ENCODE assay signal across 9 cellular contexts in genomic region chr19:41307090-41307875, GRCh38. TPM values are rescaled to one million over a fixed set of nuclear protein-coding genes. Genes with fewer than 3 reads are reported as not detected.
DNase-seq lines count a peak whose midpoint lies in the region; ATAC-seq, FAIRE-seq and TF ChIP-seq lines count a peak whose summit lies in the region.
"Had no signal": no experiment of that assay in that cellular context is flagged by ENCODE, and none has a peak within 500 bp of the region (broad histone marks: within the 10 kb centered on the region; RNA-seq: fewer than 3 reads in every experiment).

No MANE protein-coding gene starts in this region.

- peaks cover 9% of the 10 kb centered on the region for H3K79me2 ChIP-seq in OCI-LY1 (ENCODE audit: insufficient read depth, low read length)

- no peaks in the 10 kb centered on the region for H3K27me3 Mint-ChIP-seq in CD4-positive, alpha-beta memory T cell
- H3K27me3 Mint-ChIP-seq in chondrocyte (ENCODE audit: low read depth) (no peaks in the 10 kb centered on the region), osteocyte (ENCODE audit: unreplicated experiment) (no peaks in the 10 kb centered on the region)

- peaks cover 53 to 98% (median 81%) of the 10 kb centered on the region in 4 donors for H3K4me1 Mint-ChIP-seq in CD4-positive, alpha-beta memory T cell
- H3K4me1 Mint-ChIP-seq in chondrocyte (ENCODE audit: low read depth) (peaks cover 31% of the 10 kb centered on the region), osteocyte (ENCODE audit: unreplicated experiment) (peaks cover 39% of the 10 kb centered on the region)

- H3K36me3 Mint-ChIP-seq in CD4-positive, alpha-beta memory T cell = peaks cover 37 to 75% of the 10 kb centered on the region in 2 donors
- H3K36me3 Mint-ChIP-seq in chondrocyte (ENCODE audit: low read depth) = peaks cover 25% of the 10 kb centered on the region
- peaks cover 29% of the 10 kb centered on the region for H3K36me3 Mint-ChIP-seq in osteocyte (ENCODE audit: unreplicated experiment)

- CTCF ChIA-PET in CD4-positive, alpha-beta memory T cell (lab: Charles Lee; ENCODE audit: partially characterized antibody) = interaction anchor here (0.8 to 12.4 kb wide), 16 partner anchors 11 to 332 kb away, joined by 3 to 165 read pairs (median 6); partner anchors contain the start of genes B9D2, HNRNPUL1 and TGFB1

- H3K27ac Mint-ChIP-seq in CD4-positive, alpha-beta memory T cell = peak overlapping the region; percentile 97 to 100 (median 99)
- H3K27ac Mint-ChIP-seq in chondrocyte (ENCODE audit: unreplicated experiment) = peak overlapping the region; percentile 94
- peak overlapping the region; percentile 100 for H3K27ac Mint-ChIP-seq in osteocyte (ENCODE audit: unreplicated experiment)

- H3K9me3 Mint-ChIP-seq in CD4-positive, alpha-beta memory T cell = peaks cover 0 to 12% (median 0%) of the 10 kb centered on the region in 8 donors
- no peaks in the 10 kb centered on the region for H3K9me3 Mint-ChIP-seq in chondrocyte (ENCODE audit: low read depth)
- H3K9me3 Mint-ChIP-seq in osteocyte (ENCODE audit: unreplicated experiment) = no peaks in the 10 kb centered on the region

- peaks cover 9% of the 10 kb centered on the region; the same call in 1 of the 2 replicates for H3F3A ChIP-seq in OCI-LY1 (ENCODE audit: insufficient read depth, low read length)

- no peak overlapping the region for H2AFZ ChIP-seq in OCI-LY1 (ENCODE audit: low read length)

- no peak for ATAC-seq in HG03159 (IDR thresholded peaks at IDR 0.05; ENCODE audit: unreplicated experiment)
- ATAC-seq in aorta (ENCODE audit: low FRiP score) = no peak

- 57 to 73% methylated on average over 8 of the region's 8 CpGs for WGBS in aorta, 2 donors

- H3K4me2 ChIP-seq in OCI-LY1 (ENCODE audit: low read length) = no peak overlapping the region

- H3K27ac ChIP-seq in CD4-positive, alpha-beta memory T cell (ENCODE audit: low read depth, low read length) = peak overlapping the region; percentile 92
- H3K27ac ChIP-seq in OCI-LY1 (ENCODE audit: low read depth, low read length, poor library complexity, severe bottlenecking) (peak overlapping the region; percentile 82), aorta (ENCODE audit: low read depth in 1 of 2, low read length in 2 of 2) (no peak overlapping the region)

- H3K9me3 ChIP-seq in CD4-positive, alpha-beta memory T cell (ENCODE audit: control insufficient read depth in 1 of 2, low read length in 2 of 2) = no peaks in the 10 kb centered on the region
- H3K9me3 ChIP-seq in OCI-LY1 (ENCODE audit: low read length) (no peaks in the 10 kb centered on the region), aorta (ENCODE audit: control insufficient read depth, low read length) (no peaks in the 10 kb centered on the region)

- peak overlapping the region; percentile 47 to 54 for H3K4me3 ChIP-seq in CD4-positive, alpha-beta memory T cell (ENCODE audit: low read length in 2 of 2)
- H3K4me3 ChIP-seq in OCI-LY1 (ENCODE audit: low read depth, low read length, poor library complexity, severe bottlenecking) (no peak overlapping the region), aorta (ENCODE audit: low read length in 2 of 2) (no peak overlapping the region)

- H3K9me2 ChIP-seq in OCI-LY1 (ENCODE audit: low read depth, low read length) = no peaks in the 10 kb centered on the region

- H3K4me1 ChIP-seq in CD4-positive, alpha-beta memory T cell (ENCODE audit: insufficient read depth, low read length) = peaks cover 89% of the 10 kb centered on the region
- H3K4me1 ChIP-seq in OCI-LY1 (ENCODE audit: insufficient read depth, low read length, severe bottlenecking) (peaks cover 35% of the 10 kb centered on the region), aorta (ENCODE audit: control insufficient read depth in 1 of 2, insufficient read depth in 2 of 2, low read length in 2 of 2) (no peaks in the 10 kb centered on the region)

- H4K20me1 ChIP-seq in OCI-LY1 (ENCODE audit: insufficient read depth, low read length) = no peaks in the 10 kb centered on the region

- TF ChIP-seq CTCF in OCI-LY1 (IDR thresholded peaks at IDR 0.05; ENCODE audit: low read length) (no peak), chondrocyte (IDR thresholded peaks at IDR 0.05) (no peak), osteocyte (IDR thresholded peaks at IDR 0.05) (no peak)

- intact Hi-C loops in CD4-positive, alpha-beta memory T cell (cut with micrococcal nuclease) = loop anchor here (5.0 kb wide), 1 partner anchor 165 kb away; no protein-coding TSS in a partner anchor
- intact Hi-C loops in aorta (cut with DNase I) = loop anchor here in 1 of 2 donors (5.0 kb wide), 1 partner anchor 40 kb away; no protein-coding TSS in a partner anchor

- DNase-seq in CD4-positive, alpha-beta memory T cell = peak; percentile 57 to 78 (median 74)
- DNase-seq in chondrocyte (ENCODE audit: low spot score) (no peak), osteocyte (ENCODE audit: extremely low spot score, unreplicated experiment) (no peak), aorta (no peak), HTR-8/SVneo (ENCODE audit: insufficient read length, low spot score) (no peak), GDM1 (lab: John Stamatoyannopoulos, UW) (no peak)
- DNase-seq: NK-92 treated with Interleukin-12 subunit alpha and Interleukin-12 subunit beta, amount 100 ng/mL, for 24 hours had no signal

- H3K4me3 Mint-ChIP-seq in CD4-positive, alpha-beta memory T cell = peak overlapping the region; percentile 80 to 100 (median 97)
- H3K4me3 Mint-ChIP-seq in chondrocyte (ENCODE audit: unreplicated experiment) (no peak overlapping the region), osteocyte (ENCODE audit: unreplicated experiment) (no peak overlapping the region)

- H3K27me3 ChIP-seq in CD4-positive, alpha-beta memory T cell (ENCODE audit: insufficient read depth, low read length) = no peaks in the 10 kb centered on the region
- H3K27me3 ChIP-seq in OCI-LY1 (ENCODE audit: insufficient read depth, low read length) (no peaks in the 10 kb centered on the region), aorta (ENCODE audit: control insufficient read depth in 1 of 2, insufficient read depth in 2 of 2, low read length in 1 of 2) (no peaks in the 10 kb centered on the region)

- POLR2A ChIA-PET in CD4-positive, alpha-beta memory T cell (lab: Charles Lee; ENCODE audit: partially characterized antibody) = interaction anchor here (0.6 to 26.9 kb wide), 26 partner anchors 9 to 644 kb away, joined by 3 to 711 read pairs (median 5); partner anchors contain the start of genes B3GNT8, B9D2, CYP2S1 and DMAC2

- FAIRE-seq in HTR-8/SVneo (lab: Jason Lieb, UNC) = no peak

- H3K9ac ChIP-seq in OCI-LY1 (ENCODE audit: low read length) = no peak overlapping the region

- H3K36me3 ChIP-seq in CD4-positive, alpha-beta memory T cell (ENCODE audit: insufficient read depth, low read length) = peaks cover 28% of the 10 kb centered on the region
- H3K36me3 ChIP-seq in OCI-LY1 (ENCODE audit: insufficient read depth, low read length) (peaks cover 62% of the 10 kb centered on the region), aorta (ENCODE audit: control insufficient read depth in 1 of 2, insufficient read depth in 2 of 2, low read length in 1 of 2) (peaks cover 2 to 12% of the 10 kb centered on the region in 2 donors)

RNA-seq across cellular contexts. Expression of gene CCDC97, which starts 2.7 kb away (rescaled TPM):
- total RNA-seq in CD4-positive, alpha-beta memory T cell = 10 to 100 TPM; 56.4 to 61.4 TPM
- polyA plus RNA-seq in CD4-positive, alpha-beta memory T cell = 10 to 100 TPM; 23.2 to 32.3 TPM
- total RNA-seq in chondrocyte = 21.8 to 33.2 TPM (median 25.5 TPM) in 3 replicates
- total RNA-seq in osteocyte = 34.4 and 35.9 TPM in 2 replicates
- total RNA-seq in aorta = 10 to 100 TPM; 18.7 to 24.3 TPM
- polyA plus RNA-seq in aorta = 10 to 100 TPM in 1 of 2 donors, 1 to 10 TPM in 1; 7.0 to 10.8 TPM

RNA-seq across cellular contexts. Expression of gene HNRNPUL1, which starts 43.1 kb away (rescaled TPM):
- total RNA-seq in CD4-positive, alpha-beta memory T cell = 100 to 1,000 TPM; 300 TPM
- polyA plus RNA-seq in CD4-positive, alpha-beta memory T cell = 100 to 1,000 TPM in 1 of 2 donors, 10 to 100 TPM in 1; 37.8 to 110 TPM
- total RNA-seq in chondrocyte = 158 to 195 TPM (median 161 TPM) in 3 replicates
- 226 and 237 TPM in 2 replicates for total RNA-seq in osteocyte
- total RNA-seq in aorta = 100 to 1,000 TPM; 155 to 156 TPM
- 10 to 100 TPM; 59.5 to 82.5 TPM for polyA plus RNA-seq in aorta

RNA-seq across cellular contexts. Expression of gene TGFB1, which starts 46.4 kb away (rescaled TPM):
- total RNA-seq in CD4-positive, alpha-beta memory T cell = 100 to 1,000 TPM; 136 to 143 TPM
- polyA plus RNA-seq in CD4-positive, alpha-beta memory T cell = 10 to 100 TPM; 28.1 to 83.7 TPM
- total RNA-seq in chondrocyte (188 to 197 TPM (median 195 TPM) in 3 replicates), osteocyte (244 and 255 TPM in 2 replicates), aorta (10 to 100 TPM; 81.6 to 97.5 TPM)
- polyA plus RNA-seq in aorta = 10 to 100 TPM; 25.4 to 56.6 TPM

RNA-seq across cellular contexts. Expression of gene B9D2, which starts 56.7 kb away (rescaled TPM):
- total RNA-seq in CD4-positive, alpha-beta memory T cell = 10 to 100 TPM; 11.6 to 15.2 TPM
- polyA plus RNA-seq in CD4-positive, alpha-beta memory T cell = 10 to 100 TPM; 12.9 to 22.4 TPM
- total RNA-seq in chondrocyte (2.0 to 3.0 TPM (median 2.6 TPM) in 3 replicates), osteocyte (4.6 and 5.5 TPM in 2 replicates), aorta (1 to 10 TPM; 4.1 to 5.6 TPM)
- polyA plus RNA-seq in aorta = 10 to 100 TPM in 1 of 2 donors, 1 to 10 TPM in 1; 1.6 to 13.5 TPM

Comparison
In these comparisons a context has a peak if more than half of its experiments do, and no peak if none do; other contexts are left out.
1. DNase-seq: peak in CD4-positive, alpha-beta memory T cell (5 of 5); none in chondrocyte (single experiment), osteocyte (single experiment), aorta (0 of 2), HTR-8/SVneo (single experiment) and GDM1 (single experiment).
2. H3K27ac ChIP-seq: peak in CD4-positive, alpha-beta memory T cell (single experiment) and OCI-LY1 (single experiment); none in aorta (0 of 2).
3. H3K4me3 ChIP-seq: peak in CD4-positive, alpha-beta memory T cell (2 of 2); none in OCI-LY1 (single experiment) and aorta (0 of 2).
4. H3K4me3 Mint-ChIP-seq: peak in CD4-positive, alpha-beta memory T cell (8 of 8); none in chondrocyte (single experiment) and osteocyte (single experiment).
5. Peak in every context shown above with its lines, with median percentiles within 50 percentile points of each other: H3K27ac Mint-ChIP-seq.